ENCODE assay signal across 23 cellular contexts in the genomic region with DNA sequence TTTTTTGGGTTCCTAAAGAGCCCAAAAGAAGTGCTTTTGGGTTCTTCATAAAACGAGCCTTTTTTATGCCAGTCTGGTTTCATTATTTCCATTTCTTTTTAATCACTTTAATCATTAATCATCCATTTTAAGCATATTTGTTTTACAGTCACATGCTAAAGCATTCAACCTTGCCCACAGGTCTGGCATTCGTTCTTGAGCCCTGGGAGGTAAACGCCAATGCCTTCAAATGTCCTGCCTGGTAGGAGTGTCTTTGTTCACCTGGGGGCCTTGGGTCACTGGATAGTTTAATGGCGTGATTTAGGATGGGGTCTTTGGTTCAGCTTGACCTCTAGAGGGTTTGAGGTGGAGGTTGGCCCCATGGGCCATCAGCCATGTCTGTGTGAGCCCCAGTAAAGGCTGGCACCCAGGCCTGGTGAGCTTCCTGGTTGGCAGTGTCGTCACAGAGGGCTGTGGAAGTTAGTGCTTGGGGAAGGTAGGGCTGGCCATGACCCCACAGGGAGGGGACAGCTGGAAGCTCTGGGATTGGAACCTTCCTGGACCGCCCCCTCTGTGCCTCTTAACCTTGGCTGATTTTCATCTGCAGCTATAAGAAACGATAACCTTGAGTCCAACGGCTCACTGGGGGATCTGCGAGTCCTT.
"Had no signal": no experiment of that assay in that cellular context is flagged by ENCODE, and none has a peak within 500 bp of the region (broad histone marks: within the 10 kb centered on the region; RNA-seq: fewer than 3 reads in every experiment).

No MANE protein-coding gene starts in this region.

- H3K27ac ChIP-seq: epithelial cell of prostate, esophagus muscularis mucosa, gastrocnemius medialis, parathyroid adenoma, psoas muscle, sigmoid colon, skin epidermis, stomach, thoracic aorta, transverse colon had no signal

- FAIRE-seq: keratinocyte had no signal

- H3K4me1 ChIP-seq: esophagus muscularis mucosa, gastrocnemius medialis, parathyroid adenoma, psoas muscle, sigmoid colon, stomach, transverse colon had no signal

- H3K27ac Mint-ChIP-seq: nephron; stimulated activated effector memory CD8-positive, alpha-beta T cell treated with anti-CD3 and anti-CD28 coated beads, Interleukin-12 subunit alpha, Interleukin-12 subunit beta, amount 100 ng/mL, for 72 hours had no signal

- H3K27me3 ChIP-seq: esophagus muscularis mucosa, gastrocnemius medialis, sigmoid colon, stomach, transverse colon had no signal

- H3K9me3 Mint-ChIP-seq: stimulated activated effector memory CD8-positive, alpha-beta T cell treated with anti-CD3 and anti-CD28 coated beads, Interleukin-12 subunit alpha, Interleukin-12 subunit beta, amount 100 ng/mL, for 72 hours had no signal

- H3K4me3 Mint-ChIP-seq: naive B cell; nephron; stimulated activated effector memory CD8-positive, alpha-beta T cell treated with anti-CD3 and anti-CD28 coated beads, Interleukin-12 subunit alpha, Interleukin-12 subunit beta, amount 100 ng/mL, for 72 hours had no signal

- H3K27me3 Mint-ChIP-seq: naive B cell had no signal

- H3K4me1 Mint-ChIP-seq: naive B cell, nephron had no signal

- H3K9ac ChIP-seq: parathyroid adenoma had no signal

- DNase-seq: central memory CD4-positive, alpha-beta T cell; effector memory CD4-positive, alpha-beta T cell; gastrocnemius medialis; left cardiac atrium; left ventricle myocardium superior; mesendoderm; naive B cell; occipital lobe; retina; sigmoid colon; stimulated activated CD4-positive, alpha-beta T cell treated with anti-CD3 and anti-CD28 coated beads, Interleukin-12 subunit alpha, Interleukin-12 subunit beta, amount 100 ng/mL, for 4 hours; stomach; substantia nigra; transverse colon had no signal

- ATAC-seq: gastrocnemius medialis; left cardiac atrium; left ventricle myocardium superior; psoas muscle; stimulated activated effector memory CD8-positive, alpha-beta T cell treated with anti-CD3 and anti-CD28 coated beads, Interleukin-12 subunit alpha, Interleukin-12 subunit beta, amount 100 ng/mL, for 72 hours had no signal

- H3K4me3 ChIP-seq: esophagus muscularis mucosa, gastrocnemius medialis, psoas muscle, sigmoid colon, skin epidermis, stomach, thoracic aorta, transverse colon had no signal
